In the genomic region with DNA sequence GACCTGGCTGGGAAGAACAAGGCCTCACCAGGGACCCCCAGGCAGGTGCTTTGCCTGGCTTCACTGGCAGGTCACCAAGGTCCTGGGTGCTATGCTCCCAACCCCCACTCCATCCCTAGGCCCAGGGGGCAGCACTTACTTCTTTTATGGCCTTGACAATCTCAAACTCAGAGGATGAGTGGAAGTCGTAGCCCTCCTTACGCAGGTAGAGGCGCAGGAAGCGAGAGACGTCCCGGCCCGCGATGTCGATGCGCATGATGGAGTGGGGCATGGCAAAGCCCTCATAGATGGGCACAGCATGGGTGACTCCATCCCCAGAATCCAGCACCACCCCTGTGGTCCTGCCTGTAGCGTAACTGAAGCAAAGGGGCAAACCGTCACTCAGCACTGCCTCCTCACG, we compare ENCODE assay signal across 19 cellular contexts. TPM values are rescaled to one million over a fixed set of nuclear protein-coding genes. Genes with fewer than 3 reads are reported as not detected.
DNase-seq lines count a peak whose midpoint lies in the region; ATAC-seq, FAIRE-seq and TF ChIP-seq lines count a peak whose summit lies in the region.
"Had no signal": no experiment of that assay in that cellular context is flagged by ENCODE, and none has a peak within 500 bp of the region (broad histone marks: within the 10 kb centered on the region; RNA-seq: fewer than 3 reads in every experiment).

No MANE protein-coding gene starts in this region.

- H3K9me3 ChIP-seq in kidney (ENCODE audit: control insufficient read depth in 1 of 2, low read length in 2 of 2) (no peaks in the 10 kb centered on the region), gastrocnemius medialis (no peaks in the 10 kb centered on the region)
- H3K9me3 ChIP-seq: A549, BLaER1 had no signal

- H3K9me3 Mint-ChIP-seq in activated T-cell treated with anti-CD3 and anti-CD28 coated beads, Interleukin-2, amount 50 U/mL, for 24 hours = no peaks in the 10 kb centered on the region
- H3K9me3 Mint-ChIP-seq in activated naive CD4-positive, alpha-beta T cell treated with anti-CD3 and anti-CD28 coated beads, Interleukin-2, amount 50 U/mL, for 72 hours = no peaks in the 10 kb centered on the region
- H3K9me3 Mint-ChIP-seq: CD8-positive, alpha-beta T cell; H9; IgD-negative memory B cell had no signal

- in situ Hi-C loops in gastrocnemius medialis (cut with MboI; ENCODE audit: low sequenced_read_pairs in 4 of 4) = no loop called here

- H3K27me3 ChIP-seq in gastrocnemius medialis = no peaks in the 10 kb centered on the region
- H3K27me3 ChIP-seq: BLaER1 had no signal

- H3K27ac ChIP-seq in kidney (ENCODE audit: low read depth in 2 of 2, low read length in 2 of 2) (no peak overlapping the region), gastrocnemius medialis (peak overlapping the region; percentile 76 to 100 (median 77))
- H3K27ac ChIP-seq: 22Rv1, A549, BLaER1 had no signal

- H3K27ac Mint-ChIP-seq in activated T-cell treated with anti-CD3 and anti-CD28 coated beads, Interleukin-2, amount 50 U/mL, for 24 hours = peak overlapping the region; percentile 40
- peak overlapping the region in 1 of 2 donors; percentile 60 for H3K27ac Mint-ChIP-seq in activated naive CD4-positive, alpha-beta T cell treated with anti-CD3 and anti-CD28 coated beads, Interleukin-2, amount 50 U/mL, for 72 hours
- H3K27ac Mint-ChIP-seq: CD8-positive, alpha-beta T cell; H9 had no signal

- no peak overlapping the region for H3K9ac ChIP-seq in kidney (ENCODE audit: low read length in 2 of 2)
- H3K9ac ChIP-seq: BLaER1 had no signal

- H3K4me1 ChIP-seq in kidney (ENCODE audit: control insufficient read depth in 1 of 2, insufficient read depth in 1 of 2, low read depth in 1 of 2, low read length in 2 of 2) (no peaks in the 10 kb centered on the region), gastrocnemius medialis (peaks cover 17 to 22% of the 10 kb centered on the region in 2 donors)
- H3K4me1 ChIP-seq: A549 had no signal

- no peak for ATAC-seq in gastrocnemius medialis
- ATAC-seq in activated naive CD4-positive, alpha-beta T cell treated with anti-CD3 and anti-CD28 coated beads, Interleukin-2, amount 50 U/mL, for 72 hours = no peak
- ATAC-seq: A549; CD8-positive, alpha-beta T cell; GM12878; HepG2 had no signal

- no peak for DNase-seq in activated T-cell treated with anti-CD3 and anti-CD28 coated beads, Interleukin-2, amount 50 U/mL, for 24 hours
- DNase-seq in activated T-cell treated with anti-CD3 and anti-CD28 coated beads, Interleukin-2, amount 50 U/mL, for 1 hour = no peak
- DNase-seq in kidney (peak; percentile 51), gastrocnemius medialis (no peak), C1 segment of cervical spinal cord (lab: John Stamatoyannopoulos, UW) (no peak)
- no peak for DNase-seq in activated naive CD4-positive, alpha-beta T cell treated with anti-CD3 and anti-CD28 coated beads, Interleukin-2, amount 50 U/mL, for 72 hours (ENCODE audit: low spot score in 2 of 2)
- no peak for DNase-seq in stimulated activated CD4-positive, alpha-beta T cell treated with anti-CD3 and anti-CD28 coated beads, Interleukin-4, amount 100 ng/mL, for 1 hour
- DNase-seq: Calu3; CD8-positive, alpha-beta T cell; DMS79 treated with DMSO at 0.1 percent for 48 hours; GF-D8; H9 had no signal

- TF ChIP-seq POLR2A in gastrocnemius medialis (IDR thresholded peaks at IDR 0.05) = no peak

- H3K36me3 Mint-ChIP-seq in activated T-cell treated with anti-CD3 and anti-CD28 coated beads, Interleukin-2, amount 50 U/mL, for 24 hours (ENCODE audit: low read depth) = peaks cover 100% of the 10 kb centered on the region
- no peaks in the 10 kb centered on the region for H3K36me3 Mint-ChIP-seq in activated naive CD4-positive, alpha-beta T cell treated with anti-CD3 and anti-CD28 coated beads, Interleukin-2, amount 50 U/mL, for 72 hours

- FAIRE-seq in kidney (lab: Jason Lieb, UNC) = no peak
- FAIRE-seq: A549, GM12878, H1, HepG2 had no signal

- intact Hi-C loops in kidney (cut with DNase I) = loop anchor here (5.0 kb wide), 1 partner anchor 262 kb away; no protein-coding TSS in a partner anchor
- intact Hi-C loops in gastrocnemius medialis (cut with DNase I; ENCODE audit: low total_unique reads) = no loop called here

- no peak overlapping the region for H3K4me3 Mint-ChIP-seq in activated T-cell treated with anti-CD3 and anti-CD28 coated beads, Interleukin-2, amount 50 U/mL, for 24 hours
- H3K4me3 Mint-ChIP-seq: CD8-positive, alpha-beta T cell; H9; IgD-negative memory B cell had no signal

- H3K4me1 Mint-ChIP-seq in activated T-cell treated with anti-CD3 and anti-CD28 coated beads, Interleukin-2, amount 50 U/mL, for 24 hours (ENCODE audit: low read depth) = peaks cover 3% of the 10 kb centered on the region

- TF ChIP-seq CTCF in kidney (IDR thresholded peaks at IDR 0.05; ENCODE audit: borderline replicate concordance, extremely low read depth, insufficient read depth) (no peak), gastrocnemius medialis (IDR thresholded peaks at IDR 0.05 in 4 of 5, conservative IDR thresholded peaks at IDR 0.05 in 1 of 5) (no peak)

- H3K27me3 Mint-ChIP-seq in activated T-cell treated with anti-CD3 and anti-CD28 coated beads, Interleukin-2, amount 50 U/mL, for 24 hours = no peaks in the 10 kb centered on the region
- H3K27me3 Mint-ChIP-seq: IgD-negative memory B cell had no signal

- peaks cover 54 to 73% of the 10 kb centered on the region in 2 donors for H3K36me3 ChIP-seq in kidney (ENCODE audit: control insufficient read depth in 1 of 2, insufficient read depth in 2 of 2, low read length in 2 of 2)
- peaks cover 6 to 99% of the 10 kb centered on the region in 2 donors for H3K36me3 ChIP-seq in gastrocnemius medialis

- H3K4me3 ChIP-seq in kidney (ENCODE audit: low read length in 2 of 2) = no peak overlapping the region
- no peak overlapping the region for H3K4me3 ChIP-seq in gastrocnemius medialis
- H3K4me3 ChIP-seq: A549, BLaER1, GM12878 had no signal

RNA-seq across cellular contexts. Expression of gene ACTR1A, which starts 18.5 kb away (rescaled TPM):
- total RNA-seq in kidney (74.2 TPM), gastrocnemius medialis (100 to 1,000 TPM; 212 to 261 (median 252) TPM)
- 74.7 TPM for polyA plus RNA-seq in kidney (ENCODE audit: insufficient read depth, low read depth, low replicate concordance)
- 10 to 100 TPM; 48.9 to 97.4 TPM for total RNA-seq in activated naive CD4-positive, alpha-beta T cell treated with anti-CD3 and anti-CD28 coated beads, Interleukin-2, amount 50 U/mL, for 72 hours

RNA-seq across cellular contexts. Expression of gene SUFU, which starts 19.8 kb away (rescaled TPM):
- 18.9 TPM for total RNA-seq in kidney
- 6.5 TPM for polyA plus RNA-seq in kidney (ENCODE audit: insufficient read depth, low read depth, low replicate concordance)
- 10 to 100 TPM in 1 of 4 donors, 1 to 10 TPM in 3; 7.3 to 11.8 (median 7.9) TPM for total RNA-seq in gastrocnemius medialis
- total RNA-seq in activated naive CD4-positive, alpha-beta T cell treated with anti-CD3 and anti-CD28 coated beads, Interleukin-2, amount 50 U/mL, for 72 hours = 1 to 10 TPM; 9.1 to 9.9 TPM

RNA-seq across cellular contexts. Expression of gene C10orf95, which starts 32.7 kb away (rescaled TPM):
- total RNA-seq in kidney = 2.7 TPM
- 0.62 TPM for polyA plus RNA-seq in kidney (ENCODE audit: insufficient read depth, low read depth, low replicate concordance)
- total RNA-seq in gastrocnemius medialis = not detected
- total RNA-seq in activated naive CD4-positive, alpha-beta T cell treated with anti-CD3 and anti-CD28 coated beads, Interleukin-2, amount 50 U/mL, for 72 hours = under 1 TPM in 1 of 2 donors, not detected in 1; 0.30 TPM
- total RNA-seq: H9 had no signal

RNA-seq across cellular contexts. Expression of gene CUEDC2, which starts 51.6 kb away (rescaled TPM):
- total RNA-seq in kidney (50.9 TPM), gastrocnemius medialis (10 to 100 TPM; 51.6 to 83.1 (median 70.2) TPM)
- polyA plus RNA-seq in kidney (ENCODE audit: insufficient read depth, low read depth, low replicate concordance) = 117 TPM
- 10 to 100 TPM; 38.7 to 73.9 TPM for total RNA-seq in activated naive CD4-positive, alpha-beta T cell treated with anti-CD3 and anti-CD28 coated beads, Interleukin-2, amount 50 U/mL, for 72 hours

Comparison
In these comparisons a context has a peak if more than half of its experiments do, and no peak if none do; other contexts are left out.
1. H3K27ac ChIP-seq: peak in gastrocnemius medialis (4 of 4); none in kidney (0 of 2).